In genomic region chr1:161162052-161162451, GRCh38 we compare ENCODE assay signal across 1 cellular context.
TF ChIP-seq lines count a peak whose summit lies in the region.

No MANE protein-coding gene starts in this region.

TF ChIP-seq in HepG2, 621 proteins besides CTCF, POLR2A, EP300 and RAD21:
- 0 out of 2 replicates have a peak, but pooled peaks have one; percentile 9 for TF ChIP-seq RBFOX2 (IDR thresholded peaks at IDR 0.05; ENCODE audit: low read depth, low read length)
- TF ChIP-seq REXO4 (CRISPR knock-in tag; IDR thresholded peaks at IDR 0.05; ENCODE audit: borderline replicate concordance): no peak
